18 cellular contexts compared by ENCODE assay signal in genomic region chr9:36504154-36504550, GRCh38.
DNase-seq lines count a peak whose midpoint lies in the region; ATAC-seq lines count a peak whose summit lies in the region.
"Had no signal": no experiment of that assay in that cellular context is flagged by ENCODE, and none has a peak within 500 bp of the region (broad histone marks: within the 10 kb centered on the region; RNA-seq: fewer than 3 reads in every experiment).

No MANE protein-coding gene starts in this region.

- intact Hi-C loops in activated naive CD4-positive, alpha-beta T cell treated with anti-CD3 and anti-CD28 coated beads for 36 hours (cut with micrococcal nuclease) = loop anchor here (5.0 kb wide), 2 partner anchors 68 to 97 kb away; partner anchors contain the start of gene MELK

- H3K4me3 Mint-ChIP-seq in activated naive CD4-positive, alpha-beta T cell treated with anti-CD3 and anti-CD28 coated beads for 36 hours = no peak overlapping the region
- peak overlapping the region in 1 of 2 donors; percentile 38 for H3K4me3 Mint-ChIP-seq in stimulated activated naive CD8-positive, alpha-beta T cell treated with anti-CD3 and anti-CD28 coated beads, Interleukin-15, amount 100 ng/mL, for 72 hours
- H3K4me3 Mint-ChIP-seq: neural crest cell had no signal

- H3K4me3 ChIP-seq in Karpas-422 (ENCODE audit: low read length) = no peak overlapping the region
- H3K4me3 ChIP-seq: colonic mucosa, vagina had no signal

- H4K20me1 ChIP-seq in Karpas-422 (ENCODE audit: insufficient read depth, low read depth, low read length) = no peaks in the 10 kb centered on the region

- H3K9me3 Mint-ChIP-seq in activated naive CD4-positive, alpha-beta T cell treated with anti-CD3 and anti-CD28 coated beads for 36 hours = no peaks in the 10 kb centered on the region
- H3K9me3 Mint-ChIP-seq in stimulated activated naive CD8-positive, alpha-beta T cell treated with anti-CD3 and anti-CD28 coated beads, Interleukin-15, amount 100 ng/mL, for 72 hours = no peaks in the 10 kb centered on the region
- H3K9me3 Mint-ChIP-seq: neural crest cell had no signal

- peaks cover 1% of the 10 kb centered on the region for H3K36me3 Mint-ChIP-seq in activated naive CD4-positive, alpha-beta T cell treated with anti-CD3 and anti-CD28 coated beads for 36 hours (ENCODE audit: low read depth)

- CTCF ChIA-PET in activated naive CD4-positive, alpha-beta T cell treated with anti-CD3 and anti-CD28 coated beads for 36 hours (lab: Charles Lee) = interaction anchor here (0.6 to 1.2 kb wide), 4 partner anchors 12 to 135 kb away, joined by 3 to 4 read pairs (median 3); no protein-coding TSS in a partner anchor

- peak; percentile 48 for DNase-seq in activated naive CD4-positive, alpha-beta T cell treated with anti-CD3 and anti-CD28 coated beads for 36 hours
- no peak for DNase-seq in activated naive CD4-positive, alpha-beta T cell treated with Interleukin-2 at 50 U/mL for 16 hours
- DNase-seq in Karpas-422 = peak; percentile 38
- DNase-seq in activated naive CD4-positive, alpha-beta T cell treated with anti-CD3 and anti-CD28 coated beads, Interleukin-2, amount 50 U/mL, for 16 hours = peak; percentile 18
- DNase-seq in stimulated activated naive CD8-positive, alpha-beta T cell treated with anti-CD3 and anti-CD28 coated beads, Interleukin-15, amount 100 ng/mL, for 72 hours = no peak
- no peak for DNase-seq in NCI-H2107 treated with DMSO at 0.1 percent for 48 hours (lab: John Stamatoyannopoulos, UW; ENCODE audit: unreplicated experiment)
- DNase-seq: activated effector memory CD4-positive, alpha-beta T cell treated with anti-CD3 and anti-CD28 coated beads, Interleukin-2, amount 50 U/mL, for 16 hours; Calu3; colonic mucosa; mesendoderm; MV-4-11; NCI-H2029 treated with DMSO at 0.1 percent for 48 hours; NCI-H510A treated with DMSO at 0.1 percent for 48 hours; T1000 had no signal

- no peak overlapping the region for H3K4me2 ChIP-seq in Karpas-422 (ENCODE audit: low read depth, low read length, poor library complexity, severe bottlenecking)

- no peak overlapping the region for H3K27ac ChIP-seq in Karpas-422 (ENCODE audit: low read length)
- H3K27ac ChIP-seq: colonic mucosa, vagina had no signal

- H3K36me3 ChIP-seq in Karpas-422 (ENCODE audit: insufficient read depth, low read length) = no peaks in the 10 kb centered on the region
- H3K36me3 ChIP-seq: colonic mucosa, vagina had no signal

- no peaks in the 10 kb centered on the region for H3K79me2 ChIP-seq in Karpas-422 (ENCODE audit: low read length)

- no peaks in the 10 kb centered on the region for H3K9me2 ChIP-seq in Karpas-422 (replicated peaks; ENCODE audit: insufficient read depth, low read length)

- H3K9ac ChIP-seq in Karpas-422 (ENCODE audit: low read length) = no peak overlapping the region

- H3K4me1 Mint-ChIP-seq in activated naive CD4-positive, alpha-beta T cell treated with anti-CD3 and anti-CD28 coated beads for 36 hours (ENCODE audit: low read depth) = peaks cover 23% of the 10 kb centered on the region
- H3K4me1 Mint-ChIP-seq in stimulated activated naive CD8-positive, alpha-beta T cell treated with anti-CD3 and anti-CD28 coated beads, Interleukin-15, amount 100 ng/mL, for 72 hours = peaks cover 32% of the 10 kb centered on the region

- no peaks in the 10 kb centered on the region for H3K9me3 ChIP-seq in Karpas-422 (ENCODE audit: low read length)
- H3K9me3 ChIP-seq: colonic mucosa, vagina had no signal

- ATAC-seq in stimulated activated naive CD8-positive, alpha-beta T cell treated with anti-CD3 and anti-CD28 coated beads, Interleukin-15, amount 100 ng/mL, for 72 hours = no peak
- ATAC-seq in HG03460 (IDR thresholded peaks at IDR 0.05; ENCODE audit: unreplicated experiment) (no peak), GM18519 (IDR thresholded peaks at IDR 0.05; ENCODE audit: low FRiP score, unreplicated experiment) (no peak)

- peak overlapping the region; percentile 55; the same call in 1 of the 2 replicates for H2AFZ ChIP-seq in Karpas-422 (ENCODE audit: low read length)

- peaks cover 48% of the 10 kb centered on the region for H3K4me1 ChIP-seq in Karpas-422 (ENCODE audit: low read length)
- H3K4me1 ChIP-seq: colonic mucosa, vagina had no signal

- H3K27me3 ChIP-seq in Karpas-422 (ENCODE audit: low read length) = no peaks in the 10 kb centered on the region
- H3K27me3 ChIP-seq: colonic mucosa, vagina had no signal

- peak overlapping the region; percentile 18 for H3K27ac Mint-ChIP-seq in activated naive CD4-positive, alpha-beta T cell treated with anti-CD3 and anti-CD28 coated beads for 36 hours
- peak overlapping the region; percentile 62 to 83 for H3K27ac Mint-ChIP-seq in stimulated activated naive CD8-positive, alpha-beta T cell treated with anti-CD3 and anti-CD28 coated beads, Interleukin-15, amount 100 ng/mL, for 72 hours

- H3K27me3 Mint-ChIP-seq in activated naive CD4-positive, alpha-beta T cell treated with anti-CD3 and anti-CD28 coated beads for 36 hours (ENCODE audit: low read depth) = no peaks in the 10 kb centered on the region
- H3K27me3 Mint-ChIP-seq in stimulated activated naive CD8-positive, alpha-beta T cell treated with anti-CD3 and anti-CD28 coated beads, Interleukin-15, amount 100 ng/mL, for 72 hours = no peaks in the 10 kb centered on the region

Comparison
In these comparisons a context has a peak if more than half of its experiments do, and no peak if none do; other contexts are left out.
1. DNase-seq: peak in activated naive CD4-positive, alpha-beta T cell treated with anti-CD3 and anti-CD28 coated beads for 36 hours (single experiment), Karpas-422 (single experiment) and activated naive CD4-positive, alpha-beta T cell treated with anti-CD3 and anti-CD28 coated beads, Interleukin-2, amount 50 U/mL, for 16 hours (single experiment); none in activated naive CD4-positive, alpha-beta T cell treated with Interleukin-2 at 50 U/mL for 16 hours (single experiment), stimulated activated naive CD8-positive, alpha-beta T cell treated with anti-CD3 and anti-CD28 coated beads, Interleukin-15, amount 100 ng/mL, for 72 hours (0 of 2) and NCI-H2107 treated with DMSO at 0.1 percent for 48 hours (single experiment).